25 cellular contexts compared by ENCODE assay signal in genomic region chr2:134163336-134163735, GRCh38.
DNase-seq lines count a peak whose midpoint lies in the region; ATAC-seq, FAIRE-seq and TF ChIP-seq lines count a peak whose summit lies in the region.
"Had no signal": no experiment of that assay in that cellular context is flagged by ENCODE, and none has a peak within 500 bp of the region (broad histone marks: within the 10 kb centered on the region; RNA-seq: fewer than 3 reads in every experiment).

No MANE protein-coding gene starts in this region.

- no peaks in the 10 kb centered on the region for H3K9me3 ChIP-seq in CD8-positive, alpha-beta memory T cell (ENCODE audit: low read length)
- H3K9me3 ChIP-seq in keratinocyte (ENCODE audit: control insufficient read depth, low read depth, low read length), result no peaks in the 10 kb centered on the region
- H3K9me3 ChIP-seq: Caco-2, HAP-1 had no signal

- in situ Hi-C loops in GM13976 (cut with MboI; ENCODE audit: low sequenced_read_pairs, unreplicated experiment), result no loop called here

- peaks cover 85% of the 10 kb centered on the region for H3K4me1 Mint-ChIP-seq in activated naive CD8-positive, alpha-beta T cell (ENCODE audit: low read depth)
- H3K4me1 Mint-ChIP-seq in activated naive CD8-positive, alpha-beta T cell treated with anti-CD3 and anti-CD28 coated beads, Interleukin-2, amount 50 U/mL, for 24 hours, result peaks cover 80% of the 10 kb centered on the region
- peaks cover 75 to 99% (median 96%) of the 10 kb centered on the region in 3 donors for H3K4me1 Mint-ChIP-seq in CD8-positive, alpha-beta memory T cell
- peaks cover 19% of the 10 kb centered on the region for H3K4me1 Mint-ChIP-seq in activated CD4-positive, alpha-beta memory T cell treated with anti-CD3 and anti-CD28 coated beads, Interleukin-2, amount 10 ng/mL, durations not matched to agents 7 days and 5 days

- H3K9ac ChIP-seq in keratinocyte (ENCODE audit: control insufficient read depth, extremely low read depth, insufficient read depth, low read length), result no peak overlapping the region

- no peak overlapping the region for H3K4me3 ChIP-seq in CD8-positive, alpha-beta memory T cell (ENCODE audit: low read length)
- H3K4me3 ChIP-seq in keratinocyte (ENCODE audit: control insufficient read depth in 2 of 3, extremely low read depth in 1 of 3, insufficient read depth in 2 of 3, low read depth in 1 of 3, low read length in 3 of 3), result no peak overlapping the region
- H3K4me3 ChIP-seq: HAP-1, K562, SJCRH30 had no signal

- no peak for DNase-seq in activated naive CD8-positive, alpha-beta T cell treated with anti-CD3 and anti-CD28 coated beads, Interleukin-2, amount 50 U/mL, for 24 hours
- no peak for DNase-seq in CD8-positive, alpha-beta memory T cell
- DNase-seq in keratinocyte (ENCODE audit: low read depth, low spot score), result no peak
- no peak for DNase-seq in GM13976 (ENCODE audit: low spot score)
- no peak for DNase-seq in amniotic stem cell (lab: John Stamatoyannopoulos, UW)
- DNase-seq in activated CD4-positive, alpha-beta memory T cell treated with anti-CD3 and anti-CD28 coated beads, Interleukin-2, amount 10 ng/mL, durations not matched to agents 7 days and 5 days, result no peak
- DNase-seq: Caco-2, DMS 273 treated with DMSO at 0.1 percent for 48 hours, DMS79 treated with DMSO at 0.1 percent for 48 hours, MM.1S, NCI-H1092, NCI-H1436, NCI-H187 treated with DMSO at 0.1 percent for 48 hours, NCI-H2107, NCI-H446 treated with DMSO at 0.1 percent for 48 hours, NCI-H526 treated with DMSO at 0.1 percent for 48 hours, OCI-M1, SJCRH30 had no signal

- H3K36me3 ChIP-seq in CD8-positive, alpha-beta memory T cell (ENCODE audit: insufficient read depth, low read length), result no peaks in the 10 kb centered on the region
- no peaks in the 10 kb centered on the region for H3K36me3 ChIP-seq in keratinocyte (ENCODE audit: control insufficient read depth in 2 of 2, extremely low read depth in 1 of 2, insufficient read depth in 2 of 2, low read length in 2 of 2)
- H3K36me3 ChIP-seq: HAP-1 had no signal

- dilution Hi-C loops in keratinocyte (cut with MboI; ENCODE audit: extremely low pct_ligation_motif_present, low sequenced_read_pairs), result no loop called here

- H3K27ac Mint-ChIP-seq in activated naive CD8-positive, alpha-beta T cell, result peak overlapping the region; percentile 56
- no peak overlapping the region for H3K27ac Mint-ChIP-seq in activated naive CD8-positive, alpha-beta T cell treated with anti-CD3 and anti-CD28 coated beads, Interleukin-2, amount 50 U/mL, for 24 hours
- H3K27ac Mint-ChIP-seq in CD8-positive, alpha-beta memory T cell, result peak overlapping the region in 5 of 8 donors; percentile 8 to 75 (median 38)
- no peak overlapping the region for H3K27ac Mint-ChIP-seq in activated CD4-positive, alpha-beta memory T cell treated with anti-CD3 and anti-CD28 coated beads, Interleukin-2, amount 10 ng/mL, durations not matched to agents 7 days and 5 days

- peak; percentile 51 for FAIRE-seq in keratinocyte (lab: Jason Lieb, UNC)
- FAIRE-seq: HepG2, K562, RCC 7860 had no signal

- peaks cover 2% of the 10 kb centered on the region for H3K9me1 ChIP-seq in keratinocyte (ENCODE audit: control insufficient read depth, extremely low read depth, insufficient read depth, low read length)

- H3K27me3 Mint-ChIP-seq in activated naive CD8-positive, alpha-beta T cell, result no peaks in the 10 kb centered on the region
- H3K27me3 Mint-ChIP-seq in activated naive CD8-positive, alpha-beta T cell treated with anti-CD3 and anti-CD28 coated beads, Interleukin-2, amount 50 U/mL, for 24 hours, result no peaks in the 10 kb centered on the region
- H3K27me3 Mint-ChIP-seq in CD8-positive, alpha-beta memory T cell, result peaks cover 0 to 2% of the 10 kb centered on the region in 2 donors
- H3K27me3 Mint-ChIP-seq in activated CD4-positive, alpha-beta memory T cell treated with anti-CD3 and anti-CD28 coated beads, Interleukin-2, amount 10 ng/mL, durations not matched to agents 7 days and 5 days, result no peaks in the 10 kb centered on the region

- no peak for TF ChIP-seq CTCF in keratinocyte (optimal IDR thresholded peaks at IDR 0.05 in 1 of 3, IDR thresholded peaks at IDR 0.05 in 1 of 3, conservative IDR thresholded peaks at IDR 0.05 in 1 of 3; ENCODE audit: extremely low read depth in 1 of 3, insufficient read depth in 2 of 3, low read length in 3 of 3)
- TF ChIP-seq CTCF in GM13976 (IDR thresholded peaks at IDR 0.05; ENCODE audit: borderline replicate concordance, control extremely low read depth, extremely low read depth, insufficient read depth, missing control alignments), result no peak

- no peak overlapping the region for H3K4me3 Mint-ChIP-seq in activated naive CD8-positive, alpha-beta T cell
- H3K4me3 Mint-ChIP-seq in activated naive CD8-positive, alpha-beta T cell treated with anti-CD3 and anti-CD28 coated beads, Interleukin-2, amount 50 U/mL, for 24 hours, result no peak overlapping the region
- H3K4me3 Mint-ChIP-seq in CD8-positive, alpha-beta memory T cell, result peak overlapping the region in 3 of 7 donors; percentile 12 to 32 (median 13)
- no peak overlapping the region for H3K4me3 Mint-ChIP-seq in activated CD4-positive, alpha-beta memory T cell treated with anti-CD3 and anti-CD28 coated beads, Interleukin-2, amount 10 ng/mL, durations not matched to agents 7 days and 5 days

- POLR2A ChIA-PET in CD8-positive, alpha-beta memory T cell (lab: Charles Lee), result no interaction called here
- POLR2A ChIA-PET in activated CD4-positive, alpha-beta memory T cell treated with anti-CD3 and anti-CD28 coated beads, Interleukin-2, amount 10 ng/mL, durations not matched to agents 7 days and 5 days (lab: Charles Lee), result interaction anchor here (1.2 kb wide), 1 partner anchor 36 kb away, joined by 3 read pairs; no protein-coding TSS in a partner anchor

- H3K4me2 ChIP-seq in keratinocyte (ENCODE audit: control insufficient read depth, extremely low read depth, insufficient read depth, low read depth, low read length), result no peak overlapping the region

- H3K27me3 ChIP-seq in CD8-positive, alpha-beta memory T cell (ENCODE audit: insufficient read depth, low read length, poor library complexity, severe bottlenecking), result no peaks in the 10 kb centered on the region
- no peaks in the 10 kb centered on the region for H3K27me3 ChIP-seq in keratinocyte (ENCODE audit: control insufficient read depth, extremely low read depth, insufficient read depth, low read length)
- H3K27me3 ChIP-seq: SJCRH30 had no signal

- no peaks in the 10 kb centered on the region for H3K9me3 Mint-ChIP-seq in activated naive CD8-positive, alpha-beta T cell (ENCODE audit: low read depth)
- no peaks in the 10 kb centered on the region for H3K9me3 Mint-ChIP-seq in activated naive CD8-positive, alpha-beta T cell treated with anti-CD3 and anti-CD28 coated beads, Interleukin-2, amount 50 U/mL, for 24 hours
- no peaks in the 10 kb centered on the region for H3K9me3 Mint-ChIP-seq in CD8-positive, alpha-beta memory T cell
- H3K9me3 Mint-ChIP-seq in activated CD4-positive, alpha-beta memory T cell treated with anti-CD3 and anti-CD28 coated beads, Interleukin-2, amount 10 ng/mL, durations not matched to agents 7 days and 5 days, result no peaks in the 10 kb centered on the region

- peaks cover 29% of the 10 kb centered on the region for H3K4me1 ChIP-seq in CD8-positive, alpha-beta memory T cell (ENCODE audit: insufficient read depth, low read length)
- peaks cover 22% of the 10 kb centered on the region for H3K4me1 ChIP-seq in keratinocyte (ENCODE audit: control insufficient read depth, extremely low read depth, insufficient read depth, low read length)
- H3K4me1 ChIP-seq: Caco-2, HAP-1 had no signal

- no peak overlapping the region for H3K27ac ChIP-seq in CD8-positive, alpha-beta memory T cell (ENCODE audit: low read depth, low read length)
- no peak overlapping the region for H3K27ac ChIP-seq in keratinocyte (ENCODE audit: control insufficient read depth, insufficient read depth, low read length)
- H3K27ac ChIP-seq: C4-2B, HL-60, SJCRH30 had no signal

- H2AFZ ChIP-seq in keratinocyte (ENCODE audit: control insufficient read depth, low read length), result no peak overlapping the region

- CTCF ChIA-PET in CD8-positive, alpha-beta memory T cell (lab: Charles Lee), result no interaction called here
- CTCF ChIA-PET in activated CD4-positive, alpha-beta memory T cell treated with anti-CD3 and anti-CD28 coated beads, Interleukin-2, amount 10 ng/mL, durations not matched to agents 7 days and 5 days (lab: Charles Lee), result no interaction called here

- H3K79me2 ChIP-seq in keratinocyte (ENCODE audit: control insufficient read depth, insufficient read depth, low read length), result peaks cover 39% of the 10 kb centered on the region

- H4K20me1 ChIP-seq in keratinocyte (ENCODE audit: control insufficient read depth, extremely low read depth, insufficient read depth, low read length), result no peaks in the 10 kb centered on the region

- peaks cover 2% of the 10 kb centered on the region for H3K36me3 Mint-ChIP-seq in activated naive CD8-positive, alpha-beta T cell
- H3K36me3 Mint-ChIP-seq in activated naive CD8-positive, alpha-beta T cell treated with anti-CD3 and anti-CD28 coated beads, Interleukin-2, amount 50 U/mL, for 24 hours (ENCODE audit: low read depth), result peaks cover 3% of the 10 kb centered on the region
- peaks cover 0 to 3% (median 3%) of the 10 kb centered on the region in 3 donors for H3K36me3 Mint-ChIP-seq in CD8-positive, alpha-beta memory T cell
- peaks cover 3% of the 10 kb centered on the region for H3K36me3 Mint-ChIP-seq in activated CD4-positive, alpha-beta memory T cell treated with anti-CD3 and anti-CD28 coated beads, Interleukin-2, amount 10 ng/mL, durations not matched to agents 7 days and 5 days (ENCODE audit: low read depth)

- no peak for ATAC-seq in activated naive CD8-positive, alpha-beta T cell treated with anti-CD3 and anti-CD28 coated beads, Interleukin-2, amount 50 U/mL, for 24 hours
- ATAC-seq: HepG2, K562 had no signal

Comparison
In these comparisons a context has a peak if more than half of its experiments do, and no peak if none do; other contexts are left out.
1. H3K27ac Mint-ChIP-seq: peak in activated naive CD8-positive, alpha-beta T cell (single experiment) and CD8-positive, alpha-beta memory T cell (5 of 8); none in activated naive CD8-positive, alpha-beta T cell treated with anti-CD3 and anti-CD28 coated beads, Interleukin-2, amount 50 U/mL, for 24 hours (single experiment) and activated CD4-positive, alpha-beta memory T cell treated with anti-CD3 and anti-CD28 coated beads, Interleukin-2, amount 10 ng/mL, durations not matched to agents 7 days and 5 days (single experiment).